17 cellular contexts compared by ENCODE assay signal in genomic region chr12:53593031-53593430, GRCh38. TPM values are rescaled to one million over a fixed set of nuclear protein-coding genes. Genes with fewer than 3 reads are reported as not detected.
A peak's percentile ranks its signal among the peaks of the same experiment; 100 is the strongest.
DNase-seq lines count a peak whose midpoint lies in the region; ATAC-seq and TF ChIP-seq lines count a peak whose summit lies in the region.
"Had no signal": no experiment of that assay in that cellular context is flagged by ENCODE, and none has a peak within 500 bp of the region (broad histone marks: within the 10 kb centered on the region; RNA-seq: fewer than 3 reads in every experiment).

No MANE protein-coding gene starts in this region.

- no peaks in the 10 kb centered on the region for H3K9me3 ChIP-seq in left ventricle myocardium inferior (replicated peaks)
- no peaks in the 10 kb centered on the region for H3K9me3 ChIP-seq in endocrine pancreas (ENCODE audit: control insufficient read depth, low read length)

- no peaks in the 10 kb centered on the region for H3K27me3 Mint-ChIP-seq in activated T-helper 17 cell treated with anti-CD3 and anti-CD28 coated beads, Interleukin-2, amount 50 U/mL, for 72 hours
- H3K27me3 Mint-ChIP-seq: B cell had no signal

- ATAC-seq in Right ventricle myocardium inferior (no peak), GM21390 (IDR thresholded peaks at IDR 0.05; ENCODE audit: unreplicated experiment) (no peak), HG02610 (IDR thresholded peaks at IDR 0.05; ENCODE audit: unreplicated experiment) (no peak), GM21526 (IDR thresholded peaks at IDR 0.05; ENCODE audit: low FRiP score, unreplicated experiment) (no peak)
- no peak for ATAC-seq in activated T-helper 17 cell treated with anti-CD3 and anti-CD28 coated beads, Interleukin-2, amount 50 U/mL, for 72 hours (replicated peaks)

- no peak overlapping the region for H3K9ac ChIP-seq in endocrine pancreas (ENCODE audit: control insufficient read depth, insufficient read depth, low read length)

- H3K4me1 Mint-ChIP-seq in activated T-helper 17 cell treated with anti-CD3 and anti-CD28 coated beads, Interleukin-2, amount 50 U/mL, for 72 hours: peaks cover 13% of the 10 kb centered on the region

- H3K36me3 ChIP-seq in left ventricle myocardium inferior: no peaks in the 10 kb centered on the region
- no peaks in the 10 kb centered on the region for H3K36me3 ChIP-seq in endocrine pancreas (ENCODE audit: control insufficient read depth, insufficient read depth, low read length)

- peak overlapping the region; percentile 41 for H3K27ac Mint-ChIP-seq in activated T-helper 17 cell treated with anti-CD3 and anti-CD28 coated beads, Interleukin-2, amount 50 U/mL, for 72 hours
- H3K27ac Mint-ChIP-seq: B cell had no signal

- no peaks in the 10 kb centered on the region for H3K9me3 Mint-ChIP-seq in activated T-helper 17 cell treated with anti-CD3 and anti-CD28 coated beads, Interleukin-2, amount 50 U/mL, for 72 hours
- H3K9me3 Mint-ChIP-seq: CD14-positive monocyte had no signal

- H3K27me3 ChIP-seq in left ventricle myocardium inferior (ENCODE audit: low read depth) (no peaks in the 10 kb centered on the region), endocrine pancreas (ENCODE audit: control insufficient read depth, insufficient read depth, low read length) (no peaks in the 10 kb centered on the region)

- H3K27ac ChIP-seq in left ventricle myocardium inferior (replicated peaks) (peak overlapping the region; percentile 84), temporal lobe (ENCODE audit: low read depth, low read length) (peak overlapping the region; percentile 97)

- H3K4me3 ChIP-seq in left ventricle myocardium inferior (no peak overlapping the region), endocrine pancreas (ENCODE audit: control insufficient read depth, insufficient read depth, low read length) (peak overlapping the region; percentile 30)

- peaks cover 4% of the 10 kb centered on the region for H3K36me3 Mint-ChIP-seq in activated T-helper 17 cell treated with anti-CD3 and anti-CD28 coated beads, Interleukin-2, amount 50 U/mL, for 72 hours (ENCODE audit: low read depth)

- no peak overlapping the region for H3K4me3 Mint-ChIP-seq in activated T-helper 17 cell treated with anti-CD3 and anti-CD28 coated beads, Interleukin-2, amount 50 U/mL, for 72 hours
- H3K4me3 Mint-ChIP-seq: B cell, CD14-positive monocyte had no signal

- DNase-seq in left ventricle myocardium inferior: no peak
- DNase-seq in Right ventricle myocardium inferior (ENCODE audit: missing footprints): no peak
- DNase-seq: GDM1, KG1, NCI-H1105, NCI-H1694, NCI-H2171 treated with DMSO at 0.1 percent for 48 hours, NCI-H524 treated with DMSO at 0.1 percent for 48 hours, Right ventricle myocardium superior had no signal

- intact Hi-C loops in left ventricle myocardium inferior (cut with micrococcal nuclease) (no loop called here), Right ventricle myocardium inferior (cut with DNase I) (loop anchor here (5.0 kb wide), 1 partner anchor 34 kb away; the partner anchor contains the start of gene ATF7)

- H3K4me1 ChIP-seq in left ventricle myocardium inferior (peaks cover 100% of the 10 kb centered on the region), endocrine pancreas (ENCODE audit: control insufficient read depth, insufficient read depth, low read length) (peaks cover 51% of the 10 kb centered on the region)

- no peak for TF ChIP-seq CTCF in left ventricle myocardium inferior (IDR thresholded peaks at IDR 0.05; ENCODE audit: borderline replicate concordance)

RNA-seq across cellular contexts. Expression of gene ATF7, which starts 33.2 kb away (rescaled TPM):
- total RNA-seq in left ventricle myocardium inferior (29.8 TPM), Right ventricle myocardium inferior (39.8 TPM), temporal lobe (7.1 TPM)
- total RNA-seq in activated T-helper 17 cell treated with anti-CD3 and anti-CD28 coated beads, Interleukin-2, amount 50 U/mL, for 72 hours: 10 to 100 TPM; 28.1 to 31.5 TPM
